8 cellular contexts compared by ENCODE assay signal in genomic region chr18:62596145-62597005, GRCh38.
DNase-seq lines count a peak whose midpoint lies in the region; ATAC-seq and TF ChIP-seq lines count a peak whose summit lies in the region.

No MANE protein-coding gene starts in this region.

- H3K4me1 ChIP-seq in ACC112 (ENCODE audit: control insufficient read depth, insufficient read depth, low read length, unreplicated experiment) (no peaks in the 10 kb centered on the region), HUES64 (ENCODE audit: insufficient read depth, low read length) (no peaks in the 10 kb centered on the region), muscle layer of colon (ENCODE audit: insufficient read depth, low read length) (peaks cover 11% of the 10 kb centered on the region)

- no peak for DNase-seq in epithelial cell of proximal tubule (ENCODE audit: low read depth)
- no peak for DNase-seq in globus pallidus (ENCODE audit: low spot score)
- no peak for DNase-seq in NCI-H82 treated with DMSO at 0.1 percent for 48 hours (lab: John Stamatoyannopoulos, UW; ENCODE audit: unreplicated experiment)
- no peak for DNase-seq in putamen (ENCODE audit: low spot score)

- H3K4me3 ChIP-seq in ACC112 (ENCODE audit: low read depth, low read length) = peak overlapping the region; percentile 79
- H3K4me3 ChIP-seq in HUES64 (ENCODE audit: low read length) = peak overlapping the region; percentile 60
- H3K4me3 ChIP-seq in epithelial cell of proximal tubule (ENCODE audit: low read depth, low read length) = peak overlapping the region; percentile 6
- H3K4me3 ChIP-seq in muscle layer of colon (ENCODE audit: low read depth in 1 of 2, low read length in 2 of 2) = peak overlapping the region; percentile 41 to 53

- H2AFZ ChIP-seq in ACC112 (ENCODE audit: low read length, unreplicated experiment) = peak overlapping the region; percentile 50

- H3K27me3 ChIP-seq in ACC112 (ENCODE audit: insufficient read depth, low read length) (peaks cover 71% of the 10 kb centered on the region), HUES64 (ENCODE audit: insufficient read depth, low read length) (peaks cover 43% of the 10 kb centered on the region), muscle layer of colon (ENCODE audit: control insufficient read depth in 1 of 2, insufficient read depth in 2 of 2, low read length in 2 of 2) (peaks cover 6 to 23% of the 10 kb centered on the region in 2 donors)

- no peaks in the 10 kb centered on the region for H3K79me2 ChIP-seq in ACC112 (ENCODE audit: control insufficient read depth, insufficient read depth, low read length, unreplicated experiment)

- under 1% methylated on average over 90 of the region's 90 CpGs for WGBS in HUES64

- no peaks in the 10 kb centered on the region for H3K36me3 ChIP-seq in ACC112 (ENCODE audit: insufficient read depth, low read length)
- H3K36me3 ChIP-seq in HUES64 (ENCODE audit: insufficient read depth, low read length) = no peaks in the 10 kb centered on the region
- H3K36me3 ChIP-seq in muscle layer of colon (ENCODE audit: insufficient read depth, low read length) = no peaks in the 10 kb centered on the region

- H3K27ac ChIP-seq in ACC112 (ENCODE audit: low read depth, low read length) (no peak overlapping the region), HUES64 (ENCODE audit: low read depth, low read length) (no peak overlapping the region), muscle layer of colon (ENCODE audit: low read depth, low read length) (no peak overlapping the region)

- H3K9ac ChIP-seq in HUES64 (ENCODE audit: low read depth, low read length) = peak overlapping the region; percentile 59
- no peak overlapping the region for H3K9ac ChIP-seq in muscle layer of colon (ENCODE audit: low read length)

- H3K9me3 ChIP-seq in HUES64 (ENCODE audit: insufficient read depth, low read depth, low read length) (no peaks in the 10 kb centered on the region), muscle layer of colon (ENCODE audit: low read length) (no peaks in the 10 kb centered on the region)

- no peak for TF ChIP-seq CTCF in epithelial cell of proximal tubule (conservative IDR thresholded peaks at IDR 0.05; ENCODE audit: low read depth, low read length)

- no peak for ATAC-seq in HG03025 (IDR thresholded peaks at IDR 0.05; ENCODE audit: low FRiP score, unreplicated experiment)

Comparison
In these comparisons a context has a peak if more than half of its experiments do, and no peak if none do; other contexts are left out.
1. H3K4me3 ChIP-seq: peak in every context shown above with its lines; median percentile 79 in ACC112; 60 in HUES64; 47 in muscle layer of colon; 6 in epithelial cell of proximal tubule.